Comparison of ENCODE assay signal across 8 cellular contexts in the genomic region with DNA sequence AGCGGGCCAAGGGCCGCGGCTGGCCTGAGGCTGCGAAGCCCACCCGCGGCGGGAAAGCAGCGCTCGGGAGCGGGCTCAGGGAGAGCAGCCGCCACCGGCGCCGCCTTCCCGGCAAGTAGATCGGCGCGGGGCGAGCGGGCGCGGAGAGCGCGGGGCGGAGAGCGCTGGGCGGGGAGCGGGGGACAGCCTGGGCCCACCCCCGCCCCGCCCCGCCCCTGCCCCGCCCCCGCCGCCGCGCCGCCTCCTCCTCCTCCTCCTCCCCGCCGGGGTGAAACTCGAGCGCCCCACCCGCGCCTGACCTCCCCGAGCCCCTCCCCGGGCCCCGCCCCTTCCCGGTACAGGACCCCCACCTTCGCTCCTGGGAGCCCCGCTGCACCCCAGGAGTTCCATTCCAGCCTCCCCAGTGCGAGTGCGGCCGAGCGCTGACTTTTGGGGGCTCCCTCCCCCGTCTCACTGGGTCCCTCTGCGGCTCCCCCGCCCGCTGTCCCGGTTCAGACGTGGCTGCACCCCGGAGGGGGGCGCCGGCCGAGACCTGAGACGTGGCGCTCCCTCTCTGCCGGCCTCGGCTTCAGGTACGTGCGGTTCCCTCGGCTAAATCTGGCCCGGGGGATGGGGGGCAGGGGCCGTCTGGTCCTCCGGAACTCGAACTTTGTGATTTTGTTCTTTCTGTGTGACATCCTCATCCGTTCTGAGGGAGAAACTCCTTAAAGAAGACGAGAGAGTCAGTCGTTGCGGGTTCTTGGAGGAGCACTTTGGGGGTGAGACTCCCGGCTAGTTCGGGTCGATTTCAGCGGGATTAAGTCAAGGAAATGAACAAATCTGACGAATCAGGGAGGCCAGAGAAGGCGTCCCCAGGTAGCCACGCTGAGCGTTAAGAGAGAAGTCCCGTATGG. TPM values are rescaled to one million over a fixed set of nuclear protein-coding genes. Genes with fewer than 3 reads are reported as not detected.
A peak's percentile ranks its signal among the peaks of the same experiment; 100 is the strongest.
DNase-seq lines count a peak whose midpoint lies in the region; ATAC-seq and TF ChIP-seq lines count a peak whose summit lies in the region.

TSS of gene SEMA5A (minus strand) at position 117 of the 893 bp plus-strand sequence. CDS start 166,129 bp downstream, outside the sequence.

- H3K4me1 Mint-ChIP-seq in WTC11, result peaks cover 23% of the 10 kb centered on the region
- peaks cover 23% of the 10 kb centered on the region for H3K4me1 Mint-ChIP-seq in mesothelial cell of epicardium

- 3 to 6% methylated on average over 21 to 31 of the region's 87 CpGs for WGBS in thyroid gland, 2 donors

- H3K4me3 ChIP-seq in H7 (ENCODE audit: insufficient read depth, low read depth, low read length) (peak within 1 kb of the TSS; percentile 86), epithelial cell of proximal tubule (ENCODE audit: low read depth, low read length) (peak within 1 kb of the TSS; percentile 74), thyroid gland (replicated peaks in 1 of 3) (peak within 1 kb of the TSS; percentile 44 to 72 (median 62))

- ATAC-seq in WTC11, result peak; percentile 46

- peaks cover 15 to 24% of the 10 kb centered on the region in 2 donors for H3K4me1 ChIP-seq in thyroid gland

- CTCF ChIA-PET in WTC11 (lab: Charles Lee), result interaction anchor here (1.0 kb wide), 1 partner anchor 9 kb away, joined by 3 read pairs; no protein-coding TSS in a partner anchor

- peaks cover 21% of the 10 kb centered on the region for H3K36me3 Mint-ChIP-seq in WTC11
- peaks cover 22% of the 10 kb centered on the region for H3K36me3 Mint-ChIP-seq in mesothelial cell of epicardium

- H3K4me3 Mint-ChIP-seq in WTC11 (peak within 1 kb of the TSS; percentile 90), mesothelial cell of epicardium (peak within 1 kb of the TSS; percentile 95)

- no peaks in the 10 kb centered on the region for H3K9me3 ChIP-seq in thyroid gland

- intact Hi-C loops in thyroid gland (cut with DNase I), result no loop called here

- H3K27ac ChIP-seq in thyroid gland, result peak within 1 kb of the TSS; percentile 78 to 85 (median 85)

- TF ChIP-seq CTCF in WTC11 (IDR thresholded peaks at IDR 0.05) (no peak), epithelial cell of proximal tubule (conservative IDR thresholded peaks at IDR 0.05; ENCODE audit: low read depth, low read length) (no peak), mesothelial cell of epicardium (IDR thresholded peaks at IDR 0.05; ENCODE audit: unreplicated experiment) (no peak), thyroid gland (IDR thresholded peaks at IDR 0.05) (peak in 1 of 6 experiments; percentile 3)

- peaks cover 3% of the 10 kb centered on the region for H3K36me3 ChIP-seq in H7 (replicated peaks; ENCODE audit: control insufficient read depth, insufficient read depth, low read length)
- no peaks in the 10 kb centered on the region for H3K36me3 ChIP-seq in thyroid gland

- DNase-seq in AG20443 (ENCODE audit: low spot score), result peak; percentile 90
- DNase-seq in H7, result peak; percentile 91
- peak; percentile 78 for DNase-seq in WTC11 (ENCODE audit: low spot score)
- DNase-seq in epithelial cell of proximal tubule (ENCODE audit: low read depth), result no peak
- DNase-seq in mesothelial cell of epicardium (ENCODE audit: low spot score in 2 of 2, unreplicated experiment in 2 of 2), result peak; percentile 68 to 78
- DNase-seq in thyroid gland, result peak; percentile 64 to 72
- DNase-seq in SIG-M5 treated with dmso at 0.1 percent for 504 hours (lab: John Stamatoyannopoulos, UW; ENCODE audit: unreplicated experiment), result no peak
- DNase-seq in NCI-H187 treated with DMSO at 0.1 percent for 48 hours (lab: John Stamatoyannopoulos, UW), result no peak

- TF ChIP-seq POLR2A in thyroid gland (IDR thresholded peaks at IDR 0.05), result peak in 1 of 2 donors; percentile 43

- no peaks in the 10 kb centered on the region for H3K27me3 Mint-ChIP-seq in WTC11 (ENCODE audit: low read depth)
- H3K27me3 Mint-ChIP-seq in mesothelial cell of epicardium (ENCODE audit: low read depth), result no peaks in the 10 kb centered on the region

- H3K9me3 Mint-ChIP-seq in WTC11 (no peaks in the 10 kb centered on the region), mesothelial cell of epicardium (no peaks in the 10 kb centered on the region)

- H3K27me3 ChIP-seq in H7 (ENCODE audit: control insufficient read depth, insufficient read depth, low read length) (peaks cover 12% of the 10 kb centered on the region), thyroid gland (no peaks in the 10 kb centered on the region)

- POLR2A ChIA-PET in WTC11 (lab: Charles Lee), result no interaction called here

- H3K27ac Mint-ChIP-seq in WTC11, result peak within 1 kb of the TSS; percentile 87
- peak within 1 kb of the TSS; percentile 98 for H3K27ac Mint-ChIP-seq in mesothelial cell of epicardium

TF ChIP-seq in WTC11, 78 proteins besides CTCF, POLR2A, EP300 and RAD21 (continues in another document):
- no peak for TF ChIP-seq ESRRA (CRISPR knock-in tag; IDR thresholded peaks at IDR 0.05; ENCODE audit: borderline replicate concordance)
- TF ChIP-seq TCF7 (CRISPR knock-in tag; IDR thresholded peaks at IDR 0.05; ENCODE audit: low read depth), result no peak
- TF ChIP-seq USF1 (CRISPR knock-in tag; IDR thresholded peaks at IDR 0.05), result no peak
- TF ChIP-seq, protein P1, sequence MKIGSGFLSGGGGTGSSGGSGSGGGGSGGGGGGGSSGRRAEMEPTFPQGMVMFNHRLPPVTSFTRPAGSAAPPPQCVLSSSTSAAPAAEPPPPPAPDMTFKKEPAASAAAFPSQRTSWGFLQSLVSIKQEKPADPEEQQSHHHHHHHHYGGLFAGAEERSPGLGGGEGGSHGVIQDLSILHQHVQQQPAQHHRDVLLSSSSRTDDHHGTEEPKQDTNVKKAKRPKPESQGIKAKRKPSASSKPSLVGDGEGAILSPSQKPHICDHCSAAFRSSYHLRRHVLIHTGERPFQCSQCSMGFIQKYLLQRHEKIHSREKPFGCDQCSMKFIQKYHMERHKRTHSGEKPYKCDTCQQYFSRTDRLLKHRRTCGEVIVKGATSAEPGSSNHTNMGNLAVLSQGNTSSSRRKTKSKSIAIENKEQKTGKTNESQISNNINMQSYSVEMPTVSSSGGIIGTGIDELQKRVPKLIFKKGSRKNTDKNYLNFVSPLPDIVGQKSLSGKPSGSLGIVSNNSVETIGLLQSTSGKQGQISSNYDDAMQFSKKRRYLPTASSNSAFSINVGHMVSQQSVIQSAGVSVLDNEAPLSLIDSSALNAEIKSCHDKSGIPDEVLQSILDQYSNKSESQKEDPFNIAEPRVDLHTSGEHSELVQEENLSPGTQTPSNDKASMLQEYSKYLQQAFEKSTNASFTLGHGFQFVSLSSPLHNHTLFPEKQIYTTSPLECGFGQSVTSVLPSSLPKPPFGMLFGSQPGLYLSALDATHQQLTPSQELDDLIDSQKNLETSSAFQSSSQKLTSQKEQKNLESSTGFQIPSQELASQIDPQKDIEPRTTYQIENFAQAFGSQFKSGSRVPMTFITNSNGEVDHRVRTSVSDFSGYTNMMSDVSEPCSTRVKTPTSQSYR (CRISPR knock-in tag; IDR thresholded peaks at IDR 0.05), result no peak
- no peak for TF ChIP-seq STAT6 (CRISPR knock-in tag; conservative IDR thresholded peaks at IDR 0.05; ENCODE audit: low read depth)
- no peak for TF ChIP-seq KAT7 (CRISPR knock-in tag; IDR thresholded peaks at IDR 0.05; ENCODE audit: borderline replicate concordance)
- TF ChIP-seq CREB1 (CRISPR knock-in tag; IDR thresholded peaks at IDR 0.05), result no peak
- no peak for TF ChIP-seq NFATC4 (CRISPR knock-in tag; IDR thresholded peaks at IDR 0.05)
- TF ChIP-seq NR3C1 (CRISPR knock-in tag; conservative IDR thresholded peaks at IDR 0.05; ENCODE audit: low read depth), result no peak
- TF ChIP-seq, protein P2, sequence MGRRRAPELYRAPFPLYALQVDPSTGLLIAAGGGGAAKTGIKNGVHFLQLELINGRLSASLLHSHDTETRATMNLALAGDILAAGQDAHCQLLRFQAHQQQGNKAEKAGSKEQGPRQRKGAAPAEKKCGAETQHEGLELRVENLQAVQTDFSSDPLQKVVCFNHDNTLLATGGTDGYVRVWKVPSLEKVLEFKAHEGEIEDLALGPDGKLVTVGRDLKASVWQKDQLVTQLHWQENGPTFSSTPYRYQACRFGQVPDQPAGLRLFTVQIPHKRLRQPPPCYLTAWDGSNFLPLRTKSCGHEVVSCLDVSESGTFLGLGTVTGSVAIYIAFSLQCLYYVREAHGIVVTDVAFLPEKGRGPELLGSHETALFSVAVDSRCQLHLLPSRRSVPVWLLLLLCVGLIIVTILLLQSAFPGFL (CRISPR knock-in tag; IDR thresholded peaks at IDR 0.05; ENCODE audit: borderline replicate concordance), result no peak

RNA-seq across cellular contexts. Expression of gene SEMA5A, which starts in this region (rescaled TPM):
- 6.5 and 7.9 TPM in 2 replicates for total RNA-seq in H7 (2014; rRNA removed; shearing (Covaris generic))
- total RNA-seq in WTC11 (2021) (9.3 to 14.3 TPM (median 11.8 TPM) in 3 replicates), epithelial cell of proximal tubule (1.6 and 4.0 TPM in 2 replicates), mesothelial cell of epicardium (20.0 to 26.7 TPM (median 23.1 TPM) in 3 replicates), thyroid gland (1 to 10 TPM; 1.8 to 8.4 (median 3.8) TPM)

Comparison
In these comparisons a context has a peak if more than half of its experiments do, and no peak if none do; other contexts are left out.
1. DNase-seq: peak in AG20443 (single experiment), H7 (single experiment), WTC11 (single experiment), mesothelial cell of epicardium (2 of 2) and thyroid gland (2 of 2); none in epithelial cell of proximal tubule (single experiment), SIG-M5 treated with dmso at 0.1 percent for 504 hours (single experiment) and NCI-H187 treated with DMSO at 0.1 percent for 48 hours (single experiment).
2. Peak in every context shown above with its lines, with median percentiles within 50 percentile points of each other: H3K4me3 ChIP-seq.